In genomic region chr4:83484500-83485431, GRCh38 we compare ENCODE assay signal across 8 cellular contexts. TPM values are rescaled to one million over a fixed set of nuclear protein-coding genes. Genes with fewer than 3 reads are reported as not detected.
A peak's percentile ranks its signal among the peaks of the same experiment; 100 is the strongest.
DNase-seq lines count a peak whose midpoint lies in the region; ATAC-seq and TF ChIP-seq lines count a peak whose summit lies in the region.

Gene ABRAXAS1, minus strand, starts transcription at chr4:83485100. Its CDS starts 28 bp downstream, at chr4:83485072.

- peaks cover 9% of the 10 kb centered on the region for H3K27me3 Mint-ChIP-seq in H9 (ENCODE audit: low read depth)
- no peaks in the 10 kb centered on the region for H3K27me3 Mint-ChIP-seq in stimulated activated naive CD8-positive, alpha-beta T cell treated with anti-CD3 and anti-CD28 coated beads, Interleukin-15, amount 100 ng/mL, for 72 hours

- H3K36me3 Mint-ChIP-seq in H9 (ENCODE audit: insufficient read depth in 1 of 3, low read depth in 3 of 3) = peaks cover 0 to 17% (median 6%) of the 10 kb centered on the region in 3 experiments; a peak in 5 of 7 replicates

- H2BK5ac ChIP-seq in H9 (ENCODE audit: insufficient read length, low read length) = no peak within 1 kb of the TSS

- no peak within 1 kb of the TSS for H3K27ac ChIP-seq in H9 (ENCODE audit: insufficient read length, low read depth, low read length)
- H3K27ac ChIP-seq in neural cell (ENCODE audit: low read length) = no peak within 1 kb of the TSS

- H2BK12ac ChIP-seq in H9 (ENCODE audit: insufficient read length, low read depth, low read length) = no peak within 1 kb of the TSS

- H3K9me2 ChIP-seq in neural cell (ENCODE audit: insufficient read depth, low read length) = no peaks in the 10 kb centered on the region

- no peak within 1 kb of the TSS for H4K5ac ChIP-seq in H9 (ENCODE audit: insufficient read length, low read depth, low read length)

- H3K79me1 ChIP-seq in H9 (ENCODE audit: insufficient read depth, low read depth, low read length, poor library complexity, severe bottlenecking) = no peaks in the 10 kb centered on the region

- H3K56ac ChIP-seq in H9 (ENCODE audit: insufficient read length, low read depth, low read length) = no peak within 1 kb of the TSS

- H3K27ac Mint-ChIP-seq in H9 = peak within 1 kb of the TSS; percentile 76 to 98 (median 88)
- H3K27ac Mint-ChIP-seq in stimulated activated naive CD8-positive, alpha-beta T cell treated with anti-CD3 and anti-CD28 coated beads, Interleukin-15, amount 100 ng/mL, for 72 hours = peak within 1 kb of the TSS; percentile 89 to 96

- H3K79me2 ChIP-seq in H9 (ENCODE audit: insufficient read depth, low read length) (no peaks in the 10 kb centered on the region), neural cell (replicated peaks; ENCODE audit: insufficient read depth, low read length) (no peaks in the 10 kb centered on the region)

- no peak within 1 kb of the TSS for H2AK5ac ChIP-seq in H9 (ENCODE audit: insufficient read length, low read length)

- peaks cover 4% of the 10 kb centered on the region for H3K23me2 ChIP-seq in H9 (ENCODE audit: insufficient read length, low read depth, low read length, poor library complexity, severe bottlenecking)

- no peak within 1 kb of the TSS for H4K8ac ChIP-seq in H9 (replicated peaks; ENCODE audit: insufficient read length, low read depth, low read length)

- H3K4me3 ChIP-seq in neural cell (ENCODE audit: low read length) = peak within 1 kb of the TSS; percentile 92

- no peaks in the 10 kb centered on the region for H3K27me3 ChIP-seq in H9 (ENCODE audit: insufficient read depth, low read length)
- H3K27me3 ChIP-seq in neural cell (ENCODE audit: insufficient read depth, low read depth, low read length) = no peaks in the 10 kb centered on the region

- H3K9ac ChIP-seq in H9 (ENCODE audit: extremely low read depth, insufficient read length, low read length) (peak within 1 kb of the TSS; percentile 41), neural cell (ENCODE audit: low read length) (peak within 1 kb of the TSS; percentile 63)

- H3K4ac ChIP-seq in H9 (ENCODE audit: low read depth, low read length) = no peak within 1 kb of the TSS

- H2BK15ac ChIP-seq in H9 (ENCODE audit: low read depth, low read length) = no peak within 1 kb of the TSS

- H3K4me2 ChIP-seq in H9 (ENCODE audit: insufficient read depth, insufficient read length, low read length) (peak within 1 kb of the TSS; percentile 72), neural cell (ENCODE audit: low read length) (peak within 1 kb of the TSS; percentile 69)

- peak within 1 kb of the TSS; percentile 92 to 96 for H3K4me3 Mint-ChIP-seq in H9
- peak within 1 kb of the TSS; percentile 100 for H3K4me3 Mint-ChIP-seq in stimulated activated naive CD8-positive, alpha-beta T cell treated with anti-CD3 and anti-CD28 coated beads, Interleukin-15, amount 100 ng/mL, for 72 hours

- no peak for TF ChIP-seq RAD21 in neural cell (conservative IDR thresholded peaks at IDR 0.05)

- H3K4me1 ChIP-seq in H9 (ENCODE audit: insufficient read depth, low read length) = no peaks in the 10 kb centered on the region

- H4K91ac ChIP-seq in H9 (ENCODE audit: insufficient read length, low read depth, low read length) = no peak within 1 kb of the TSS

- H2BK120ac ChIP-seq in H9 (ENCODE audit: low read depth, low read length, poor library complexity, severe bottlenecking) = no peak within 1 kb of the TSS

- H3T11ph ChIP-seq in H9 (ENCODE audit: low read length) = no peak within 1 kb of the TSS

- H3K9me3 Mint-ChIP-seq in H9 = no peaks in the 10 kb centered on the region; a peak in 1 of 5 replicates
- no peaks in the 10 kb centered on the region for H3K9me3 Mint-ChIP-seq in stimulated activated naive CD8-positive, alpha-beta T cell treated with anti-CD3 and anti-CD28 coated beads, Interleukin-15, amount 100 ng/mL, for 72 hours

- peak within 1 kb of the TSS; percentile 68; the same call in 1 of the 2 replicates for H3K14ac ChIP-seq in H9 (ENCODE audit: insufficient read depth, low read length)

- ATAC-seq in stimulated activated naive CD8-positive, alpha-beta T cell treated with anti-CD3 and anti-CD28 coated beads, Interleukin-15, amount 100 ng/mL, for 72 hours = peak; percentile 95

- TF ChIP-seq EP300 in neural cell (conservative IDR thresholded peaks at IDR 0.05; ENCODE audit: poor library complexity, severe bottlenecking) = no peak

- no peaks in the 10 kb centered on the region for H3K9me3 ChIP-seq in H9 (ENCODE audit: control insufficient read depth, low read depth, low read length)
- H3K9me3 ChIP-seq in neural cell (ENCODE audit: low read length) = no peaks in the 10 kb centered on the region

- no peak within 1 kb of the TSS for H3K23ac ChIP-seq in H9 (ENCODE audit: insufficient read length, low read depth, low read length)

- TF ChIP-seq CTCF in H9 (conservative IDR thresholded peaks at IDR 0.05) (no peak), neural cell (IDR thresholded peaks at IDR 0.05; ENCODE audit: poor library complexity, severe bottlenecking) (peak; percentile 9)

- H3K18ac ChIP-seq in H9 (ENCODE audit: insufficient read length, low read depth, low read length) = peak within 1 kb of the TSS; percentile 2

- H3K4me1 Mint-ChIP-seq in H9 = peaks cover 2 to 9% of the 10 kb centered on the region in 2 experiments
- peaks cover 34% of the 10 kb centered on the region for H3K4me1 Mint-ChIP-seq in stimulated activated naive CD8-positive, alpha-beta T cell treated with anti-CD3 and anti-CD28 coated beads, Interleukin-15, amount 100 ng/mL, for 72 hours

- peak; percentile 92 for TF ChIP-seq POLR2A in Raji (IDR thresholded peaks at IDR 0.05; ENCODE audit: insufficient read depth, low read depth, low read length)

- H4K20me1 ChIP-seq in H9 (ENCODE audit: control insufficient read depth, insufficient read depth, insufficient read length) (no peaks in the 10 kb centered on the region), neural cell (ENCODE audit: insufficient read depth) (no peaks in the 10 kb centered on the region)

- no peak within 1 kb of the TSS for H2BK20ac ChIP-seq in H9 (ENCODE audit: low read depth, low read length, poor library complexity, severe bottlenecking)

- H2AFZ ChIP-seq in H9 (ENCODE audit: low read length) (no peak within 1 kb of the TSS), neural cell (ENCODE audit: low read depth, low read length) (peak within 1 kb of the TSS; percentile 80)

- no peaks in the 10 kb centered on the region for H3K36me3 ChIP-seq in neural cell (ENCODE audit: insufficient read depth, low read length)

- WGBS in H9 (ENCODE audit: extremely low coverage, insufficient read length, low lambda C conversion rate) = no CpG with 5 or more reads among the region's 93 CpGs

- no peaks in the 10 kb centered on the region for H3F3A ChIP-seq in neural cell (ENCODE audit: insufficient read depth, low read length, poor library complexity, severe bottlenecking)

- peak; percentile 95 for DNase-seq in ELR (ENCODE audit: low read depth)
- peak; percentile 96 for DNase-seq in H9
- DNase-seq in M059J (ENCODE audit: low read depth) = peak; percentile 92
- peak; percentile 98 for DNase-seq in activated effector memory CD4-positive, alpha-beta T cell treated with anti-CD3 and anti-CD28 coated beads, Interleukin-2, amount 50 U/mL, for 16 hours
- peak; percentile 86 for DNase-seq in fibroblast of the conjunctiva (ENCODE audit: low read depth)
- peak; percentile 93 to 95 for DNase-seq in stimulated activated naive CD8-positive, alpha-beta T cell treated with anti-CD3 and anti-CD28 coated beads, Interleukin-15, amount 100 ng/mL, for 72 hours

TF ChIP-seq in neural cell, 6 proteins besides CTCF, POLR2A, EP300 and RAD21:
- peak; percentile 41 for TF ChIP-seq REST (IDR thresholded peaks at IDR 0.05; ENCODE audit: borderline replicate concordance)
- TF ChIP-seq POLR2AphosphoS5 (IDR thresholded peaks at IDR 0.05) = peak; percentile 42
- peak; percentile 79 for TF ChIP-seq MXI1 (conservative IDR thresholded peaks at IDR 0.05; ENCODE audit: poor library complexity, severe bottlenecking)
- no peak for TF ChIP-seq EZH2 (IDR thresholded peaks at IDR 0.05; ENCODE audit: borderline replicate concordance, insufficient read depth, low read length, poor library complexity, severe bottlenecking)

RNA-seq across cellular contexts. Expression of gene ABRAXAS1, which starts in this region (rescaled TPM):
- total RNA-seq in H9 (2021) = 24.7 and 25.8 TPM in 2 replicates
- 2.5 and 5.4 TPM in 2 replicates for total RNA-seq in M059J (2014; rRNA removed; shearing (Covaris generic))
- 1.1 and 1.4 TPM in 2 replicates for polyA plus RNA-seq in neural cell
- 2.9 and 3.1 TPM in 2 replicates for polyA minus RNA-seq in neural cell
